ENCODE assay signal across 10 cellular contexts in genomic region chr19:1361601-1362384, GRCh38. TPM values are rescaled to one million over a fixed set of nuclear protein-coding genes. Genes with fewer than 3 reads are reported as not detected.
DNase-seq lines count a peak whose midpoint lies in the region; ATAC-seq and TF ChIP-seq lines count a peak whose summit lies in the region.
"Had no signal": no experiment of that assay in that cellular context is flagged by ENCODE, and none has a peak within 500 bp of the region (broad histone marks: within the 10 kb centered on the region; RNA-seq: fewer than 3 reads in every experiment).

No MANE protein-coding gene starts in this region.

- no peak overlapping the region; the same call in 1 of the 2 replicates for H3K4me3 ChIP-seq in SJSA1
- peak overlapping the region; percentile 34 for H3K4me3 ChIP-seq in fibroblast of mammary gland (ENCODE audit: control insufficient read depth, low read depth, low read length)

- intact Hi-C loops in sciatic nerve (cut with DNase I) = no loop called here

- TF ChIP-seq CTCF in fibroblast of mammary gland (conservative IDR thresholded peaks at IDR 0.05; ENCODE audit: control insufficient read depth, insufficient read depth, low read depth, low read length) = no peak

- DNase-seq in ELR (ENCODE audit: low read depth) (peak; percentile 84), SJSA1 (ENCODE audit: low read depth in 1 of 2, low spot score in 2 of 2) (peak in 1 of 2 experiments; percentile 66), fibroblast of mammary gland (ENCODE audit: low read depth) (peak; percentile 83), sciatic nerve (ENCODE audit: low spot score) (no peak), NCI-H2029 treated with DMSO at 0.1 percent for 48 hours (lab: John Stamatoyannopoulos, UW) (no peak), activated gamma-delta T cell (lab: John Stamatoyannopoulos, UW) (no peak)
- DNase-seq: cortex of kidney had no signal

- peaks cover 90% of the 10 kb centered on the region for H3K36me3 ChIP-seq in SJSA1

- H3K4me1 ChIP-seq in SJSA1 (replicated peaks) = peaks cover 27% of the 10 kb centered on the region

- peak; percentile 25 for ATAC-seq in sciatic nerve
- ATAC-seq in HG03442 (IDR thresholded peaks at IDR 0.05; ENCODE audit: unreplicated experiment) = no peak
- ATAC-seq in HG02798 (IDR thresholded peaks at IDR 0.05; ENCODE audit: poor library complexity, unreplicated experiment) = no peak
- ATAC-seq: WTC11 had no signal

- no peaks in the 10 kb centered on the region for H3K27me3 ChIP-seq in SJSA1 (replicated peaks)

- H3K27ac ChIP-seq in SJSA1 = peak overlapping the region; percentile 29

- no peaks in the 10 kb centered on the region for H3K9me3 ChIP-seq in SJSA1 (replicated peaks)

RNA-seq across cellular contexts. Expression of gene NDUFS7, which starts 21.9 kb away (rescaled TPM):
- total RNA-seq in SJSA1 (2014; rRNA removed; shearing (Covaris generic)) = 83.4 and 112 TPM in 2 replicates
- total RNA-seq in sciatic nerve = 57.5 TPM

RNA-seq across cellular contexts. Expression of gene GAMT, which starts 39.5 kb away (rescaled TPM):
- total RNA-seq in SJSA1 (2014; rRNA removed; shearing (Covaris generic)) = 28.6 and 35.8 TPM in 2 replicates
- 48.1 TPM for total RNA-seq in sciatic nerve

RNA-seq across cellular contexts. Expression of gene DAZAP1, which starts 45.6 kb away (rescaled TPM):
- 92.9 and 131 TPM in 2 replicates for total RNA-seq in SJSA1 (2014; rRNA removed; shearing (Covaris generic))
- 75.7 TPM for total RNA-seq in sciatic nerve

Comparison
In these comparisons a context has a peak if more than half of its experiments do, and no peak if none do; other contexts are left out.
1. DNase-seq: peak in ELR (single experiment) and fibroblast of mammary gland (single experiment); none in sciatic nerve (single experiment), NCI-H2029 treated with DMSO at 0.1 percent for 48 hours (single experiment) and activated gamma-delta T cell (single experiment).